8 cellular contexts compared by ENCODE assay signal in genomic region chr1:111739984-111740765, GRCh38. TPM values are rescaled to one million over a fixed set of nuclear protein-coding genes. Genes with fewer than 3 reads are reported as not detected.
DNase-seq lines count a peak whose midpoint lies in the region; ATAC-seq and TF ChIP-seq lines count a peak whose summit lies in the region.

No MANE protein-coding gene starts in this region.

- no peaks in the 10 kb centered on the region for H3K36me3 ChIP-seq in DOHH2 (ENCODE audit: control insufficient read depth, low read length)
- H3K36me3 ChIP-seq in Loucy (ENCODE audit: insufficient read depth, low read length), result no peaks in the 10 kb centered on the region
- H3K36me3 ChIP-seq in uterus, result no peaks in the 10 kb centered on the region

- H3K9me2 ChIP-seq in DOHH2 (replicated peaks; ENCODE audit: control insufficient read depth, low read length) (no peaks in the 10 kb centered on the region), Loucy (replicated peaks; ENCODE audit: low read depth, low read length) (no peaks in the 10 kb centered on the region)

- H3K4me3 ChIP-seq in DOHH2 (ENCODE audit: low read length) (peak overlapping the region; percentile 78), Loucy (ENCODE audit: low read length, poor library complexity, severe bottlenecking) (peak overlapping the region; percentile 81), fibroblast of pulmonary artery (replicated peaks; ENCODE audit: low read depth, low read length) (peak overlapping the region; percentile 67), uterus (peak overlapping the region; percentile 38 to 41)

- H4K20me1 ChIP-seq in DOHH2 (ENCODE audit: control insufficient read depth, insufficient read depth, low read depth, low read length), result no peaks in the 10 kb centered on the region
- H4K20me1 ChIP-seq in Loucy (ENCODE audit: insufficient read depth, low read length, poor library complexity, severe bottlenecking), result no peaks in the 10 kb centered on the region

- H3K79me2 ChIP-seq in DOHH2 (ENCODE audit: control insufficient read depth, low read length) (no peaks in the 10 kb centered on the region), Loucy (ENCODE audit: insufficient read depth, low read length) (no peaks in the 10 kb centered on the region)

- DNase-seq in activated CD8-positive, alpha-beta memory T cell treated with anti-CD3 and anti-CD28 coated beads, Interleukin-2, amount 50 U/mL, for 48 hours, result peak; percentile 64
- DNase-seq in fibroblast of pulmonary artery (ENCODE audit: low read depth) (peak; percentile 70), myocyte (ENCODE audit: low read depth) (peak; percentile 61), uterus (peak; percentile 76 to 77), OCI-M1 (lab: John Stamatoyannopoulos, UW) (no peak)

- intact Hi-C loops in uterus (cut with DNase I; ENCODE audit: low total_unique reads), result loop anchor here (5.0 kb wide), 1 partner anchor 233 kb away; no protein-coding TSS in a partner anchor

- H3K9ac ChIP-seq in Loucy (ENCODE audit: low read depth, low read length, poor library complexity, severe bottlenecking), result peak overlapping the region; percentile 90

- H3K9me3 ChIP-seq in DOHH2 (ENCODE audit: control insufficient read depth, insufficient read depth, low read length), result no peaks in the 10 kb centered on the region
- H3K9me3 ChIP-seq in Loucy (ENCODE audit: insufficient read depth, low read depth, low read length), result no peaks in the 10 kb centered on the region
- H3K9me3 ChIP-seq in uterus, result no peaks in the 10 kb centered on the region

- H3K27ac ChIP-seq in DOHH2 (ENCODE audit: low read depth, low read length) (no peak overlapping the region), uterus (peak overlapping the region; percentile 84 to 88)

- ATAC-seq in HG02870 (IDR thresholded peaks at IDR 0.05; ENCODE audit: unreplicated experiment), result no peak

- TF ChIP-seq CTCF in DOHH2 (IDR thresholded peaks at IDR 0.05; ENCODE audit: low read depth, low read length, poor library complexity, severe bottlenecking) (peak; percentile 8), Loucy (conservative IDR thresholded peaks at IDR 0.05; ENCODE audit: low read length) (no peak), fibroblast of pulmonary artery (IDR thresholded peaks at IDR 0.05; ENCODE audit: low read length, missing control alignments) (no peak), uterus (IDR thresholded peaks at IDR 0.05) (no peak)

- H3K4me2 ChIP-seq in DOHH2 (ENCODE audit: low read length), result peak overlapping the region; percentile 94
- peak overlapping the region; percentile 94 for H3K4me2 ChIP-seq in Loucy (ENCODE audit: low read depth, low read length, poor library complexity, severe bottlenecking)

- peak overlapping the region; percentile 95 for H2AFZ ChIP-seq in Loucy (ENCODE audit: low read length)

- H3K4me1 ChIP-seq in DOHH2 (ENCODE audit: control insufficient read depth, low read length) (peaks cover 31% of the 10 kb centered on the region), Loucy (ENCODE audit: insufficient read depth, low read length, poor library complexity, severe bottlenecking) (peaks cover 30% of the 10 kb centered on the region), uterus (no peaks in the 10 kb centered on the region)

- H3F3A ChIP-seq in DOHH2 (ENCODE audit: control insufficient read depth, insufficient read depth), result peaks cover 3% of the 10 kb centered on the region; the same call in 1 of the 2 replicates
- H3F3A ChIP-seq in Loucy (ENCODE audit: low read depth), result no peaks in the 10 kb centered on the region

- no peak for TF ChIP-seq POLR2A in uterus (IDR thresholded peaks at IDR 0.05)

- H3K27me3 ChIP-seq in DOHH2 (ENCODE audit: control insufficient read depth, low read length) (peaks cover 26% of the 10 kb centered on the region), Loucy (ENCODE audit: insufficient read depth, low read length, poor library complexity, severe bottlenecking) (no peaks in the 10 kb centered on the region), uterus (no peaks in the 10 kb centered on the region)

RNA-seq across cellular contexts. Expression of gene INKA2, which starts 1.0 kb away (rescaled TPM):
- 31.9 and 50.6 TPM in 2 replicates for total RNA-seq in myocyte
- 9.4 TPM for polyA plus RNA-seq in myocyte (2012)
- total RNA-seq in uterus, result 10 to 100 TPM in 1 of 4 donors, 1 to 10 TPM in 1, under 1 TPM in 1, not detected in 1; 0.51 to 16.4 (median 6.4) TPM

RNA-seq across cellular contexts. Expression of gene DDX20, which starts 15.5 kb away (rescaled TPM):
- 22.4 and 27.0 TPM in 2 replicates for total RNA-seq in myocyte
- 4.8 TPM for polyA plus RNA-seq in myocyte (2012)
- 10 to 100 TPM; 13.3 to 38.2 (median 20.1) TPM for total RNA-seq in uterus
